Comparison of ENCODE assay signal across 2 cellular contexts in the genomic region with DNA sequence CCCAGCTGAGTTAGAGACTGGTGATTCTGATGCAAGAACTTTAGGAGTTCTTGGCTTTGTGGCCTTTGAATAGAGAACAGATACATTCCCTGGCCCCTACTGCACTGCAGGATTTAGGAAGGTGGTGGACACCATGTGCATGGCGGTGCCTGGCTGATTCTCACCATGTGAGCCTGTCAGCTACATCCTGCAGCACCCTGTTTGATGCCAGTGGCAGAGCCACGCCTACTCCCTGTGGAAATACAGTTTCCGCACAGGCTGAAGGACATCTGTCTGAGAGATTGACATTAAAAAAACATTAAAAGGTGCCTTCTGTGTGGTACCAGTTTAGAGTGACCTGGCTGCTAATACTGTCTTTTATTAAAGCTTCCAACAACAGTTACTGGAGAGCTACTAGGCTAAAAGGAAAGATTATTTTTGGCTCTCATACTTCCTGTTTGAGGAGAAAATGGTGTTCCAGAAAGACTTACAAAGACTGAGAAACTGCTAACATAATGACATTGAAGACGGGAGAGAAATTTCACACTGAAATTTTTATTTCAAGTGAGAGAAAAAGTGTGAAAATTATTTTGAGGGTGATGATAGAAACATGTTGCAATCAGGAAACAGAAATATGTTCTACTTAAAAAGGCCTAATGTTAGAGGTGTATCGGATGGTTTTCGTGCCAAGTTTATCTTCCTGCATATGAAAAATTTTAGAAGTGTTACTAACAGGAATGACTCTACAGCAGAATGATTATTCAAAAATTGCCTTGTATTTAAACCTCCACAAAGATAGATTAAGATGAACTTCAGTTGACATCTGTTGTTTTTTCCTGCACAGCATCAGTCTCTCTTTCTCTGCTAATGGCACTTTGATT.
TF ChIP-seq lines count a peak whose summit lies in the region.

No MANE protein-coding gene starts in this region.

TF ChIP-seq in A549, 52 proteins besides CTCF, POLR2A, EP300 and RAD21:
- TF ChIP-seq, protein P1, sequence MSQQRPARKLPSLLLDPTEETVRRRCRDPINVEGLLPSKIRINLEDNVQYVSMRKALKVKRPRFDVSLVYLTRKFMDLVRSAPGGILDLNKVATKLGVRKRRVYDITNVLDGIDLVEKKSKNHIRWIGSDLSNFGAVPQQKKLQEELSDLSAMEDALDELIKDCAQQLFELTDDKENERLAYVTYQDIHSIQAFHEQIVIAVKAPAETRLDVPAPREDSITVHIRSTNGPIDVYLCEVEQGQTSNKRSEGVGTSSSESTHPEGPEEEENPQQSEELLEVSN (IDR thresholded peaks at IDR 0.05; ENCODE audit: borderline replicate concordance, low read depth): no peak
- TF ChIP-seq RNF2 (IDR thresholded peaks at IDR 0.05; ENCODE audit: borderline replicate concordance, low read depth) (no peak), ZSCAN20 (CRISPR knock-in tag; IDR thresholded peaks at IDR 0.05) (no peak), ZC3H11A (IDR thresholded peaks at IDR 0.05) (no peak), GATA3 (IDR thresholded peaks at IDR 0.05; ENCODE audit: borderline replicate concordance) (no peak), NR3C1 (IDR thresholded peaks at IDR 0.05) (no peak), NPAS2 (CRISPR knock-in tag; IDR thresholded peaks at IDR 0.05; ENCODE audit: borderline replicate concordance) (no peak), RARB (CRISPR knock-in tag; IDR thresholded peaks at IDR 0.05) (no peak), RFX5 (IDR thresholded peaks at IDR 0.05) (no peak), HOXB13 (CRISPR knock-in tag; IDR thresholded peaks at IDR 0.05; ENCODE audit: low read depth) (no peak), BHLHE40 (IDR thresholded peaks at IDR 0.05; ENCODE audit: low read depth, low read length) (no peak), ZNF302 (CRISPR knock-in tag; IDR thresholded peaks at IDR 0.05) (no peak), PHF8 (IDR thresholded peaks at IDR 0.05; ENCODE audit: borderline replicate concordance, low read depth) (no peak)
- TF ChIP-seq, protein P2, sequence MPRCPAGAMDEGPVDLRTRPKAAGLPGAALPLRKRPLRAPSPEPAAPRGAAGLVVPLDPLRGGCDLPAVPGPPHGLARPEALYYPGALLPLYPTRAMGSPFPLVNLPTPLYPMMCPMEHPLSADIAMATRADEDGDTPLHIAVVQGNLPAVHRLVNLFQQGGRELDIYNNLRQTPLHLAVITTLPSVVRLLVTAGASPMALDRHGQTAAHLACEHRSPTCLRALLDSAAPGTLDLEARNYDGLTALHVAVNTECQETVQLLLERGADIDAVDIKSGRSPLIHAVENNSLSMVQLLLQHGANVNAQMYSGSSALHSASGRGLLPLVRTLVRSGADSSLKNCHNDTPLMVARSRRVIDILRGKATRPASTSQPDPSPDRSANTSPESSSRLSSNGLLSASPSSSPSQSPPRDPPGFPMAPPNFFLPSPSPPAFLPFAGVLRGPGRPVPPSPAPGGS (IDR thresholded peaks at IDR 0.05): no peak
- TF ChIP-seq, protein P3, sequence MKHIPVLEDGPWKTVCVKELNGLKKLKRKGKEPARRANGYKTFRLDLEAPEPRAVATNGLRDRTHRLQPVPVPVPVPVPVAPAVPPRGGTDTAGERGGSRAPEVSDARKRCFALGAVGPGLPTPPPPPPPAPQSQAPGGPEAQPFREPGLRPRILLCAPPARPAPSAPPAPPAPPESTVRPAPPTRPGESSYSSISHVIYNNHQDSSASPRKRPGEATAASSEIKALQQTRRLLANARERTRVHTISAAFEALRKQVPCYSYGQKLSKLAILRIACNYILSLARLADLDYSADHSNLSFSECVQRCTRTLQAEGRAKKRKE (CRISPR knock-in tag; IDR thresholded peaks at IDR 0.05; ENCODE audit: low read depth): no peak
- TF ChIP-seq, protein P4, sequence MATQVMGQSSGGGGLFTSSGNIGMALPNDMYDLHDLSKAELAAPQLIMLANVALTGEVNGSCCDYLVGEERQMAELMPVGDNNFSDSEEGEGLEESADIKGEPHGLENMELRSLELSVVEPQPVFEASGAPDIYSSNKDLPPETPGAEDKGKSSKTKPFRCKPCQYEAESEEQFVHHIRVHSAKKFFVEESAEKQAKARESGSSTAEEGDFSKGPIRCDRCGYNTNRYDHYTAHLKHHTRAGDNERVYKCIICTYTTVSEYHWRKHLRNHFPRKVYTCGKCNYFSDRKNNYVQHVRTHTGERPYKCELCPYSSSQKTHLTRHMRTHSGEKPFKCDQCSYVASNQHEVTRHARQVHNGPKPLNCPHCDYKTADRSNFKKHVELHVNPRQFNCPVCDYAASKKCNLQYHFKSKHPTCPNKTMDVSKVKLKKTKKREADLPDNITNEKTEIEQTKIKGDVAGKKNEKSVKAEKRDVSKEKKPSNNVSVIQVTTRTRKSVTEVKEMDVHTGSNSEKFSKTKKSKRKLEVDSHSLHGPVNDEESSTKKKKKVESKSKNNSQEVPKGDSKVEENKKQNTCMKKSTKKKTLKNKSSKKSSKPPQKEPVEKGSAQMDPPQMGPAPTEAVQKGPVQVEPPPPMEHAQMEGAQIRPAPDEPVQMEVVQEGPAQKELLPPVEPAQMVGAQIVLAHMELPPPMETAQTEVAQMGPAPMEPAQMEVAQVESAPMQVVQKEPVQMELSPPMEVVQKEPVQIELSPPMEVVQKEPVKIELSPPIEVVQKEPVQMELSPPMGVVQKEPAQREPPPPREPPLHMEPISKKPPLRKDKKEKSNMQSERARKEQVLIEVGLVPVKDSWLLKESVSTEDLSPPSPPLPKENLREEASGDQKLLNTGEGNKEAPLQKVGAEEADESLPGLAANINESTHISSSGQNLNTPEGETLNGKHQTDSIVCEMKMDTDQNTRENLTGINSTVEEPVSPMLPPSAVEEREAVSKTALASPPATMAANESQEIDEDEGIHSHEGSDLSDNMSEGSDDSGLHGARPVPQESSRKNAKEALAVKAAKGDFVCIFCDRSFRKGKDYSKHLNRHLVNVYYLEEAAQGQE (IDR thresholded peaks at IDR 0.05): no peak
- TF ChIP-seq, protein P5, sequence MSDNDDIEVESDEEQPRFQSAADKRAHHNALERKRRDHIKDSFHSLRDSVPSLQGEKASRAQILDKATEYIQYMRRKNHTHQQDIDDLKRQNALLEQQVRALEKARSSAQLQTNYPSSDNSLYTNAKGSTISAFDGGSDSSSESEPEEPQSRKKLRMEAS (IDR thresholded peaks at IDR 0.05): no peak

TF ChIP-seq in GM23338, 12 proteins besides CTCF, POLR2A, EP300 and RAD21:
- TF ChIP-seq EZH2 (IDR thresholded peaks at IDR 0.05; ENCODE audit: low read depth, unreplicated experiment) (no peak), POLR2AphosphoS5 (IDR thresholded peaks at IDR 0.05; ENCODE audit: low read depth) (no peak), NANOG (IDR thresholded peaks at IDR 0.05; ENCODE audit: borderline replicate concordance) (no peak), JUNB (IDR thresholded peaks at IDR 0.05; ENCODE audit: unreplicated experiment) (no peak), STAT1 (IDR thresholded peaks at IDR 0.05; ENCODE audit: unreplicated experiment) (no peak), ZNF114 (CRISPR knock-in tag; IDR thresholded peaks at IDR 0.05) (no peak), ZNF331 (CRISPR knock-in tag; IDR thresholded peaks at IDR 0.05; ENCODE audit: low read depth) (no peak)
- TF ChIP-seq, protein P4 (IDR thresholded peaks at IDR 0.05; ENCODE audit: unreplicated experiment): no peak
- TF ChIP-seq, protein P6, sequence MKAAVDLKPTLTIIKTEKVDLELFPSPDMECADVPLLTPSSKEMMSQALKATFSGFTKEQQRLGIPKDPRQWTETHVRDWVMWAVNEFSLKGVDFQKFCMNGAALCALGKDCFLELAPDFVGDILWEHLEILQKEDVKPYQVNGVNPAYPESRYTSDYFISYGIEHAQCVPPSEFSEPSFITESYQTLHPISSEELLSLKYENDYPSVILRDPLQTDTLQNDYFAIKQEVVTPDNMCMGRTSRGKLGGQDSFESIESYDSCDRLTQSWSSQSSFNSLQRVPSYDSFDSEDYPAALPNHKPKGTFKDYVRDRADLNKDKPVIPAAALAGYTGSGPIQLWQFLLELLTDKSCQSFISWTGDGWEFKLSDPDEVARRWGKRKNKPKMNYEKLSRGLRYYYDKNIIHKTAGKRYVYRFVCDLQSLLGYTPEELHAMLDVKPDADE (IDR thresholded peaks at IDR 0.05): no peak
